ENCODE assay signal across 9 cellular contexts in genomic region chr1:117146570-117147340, GRCh38. TPM values are rescaled to one million over a fixed set of nuclear protein-coding genes. Genes with fewer than 3 reads are reported as not detected.
DNase-seq lines count a peak whose midpoint lies in the region; ATAC-seq and TF ChIP-seq lines count a peak whose summit lies in the region.
"Had no signal": no experiment of that assay in that cellular context is flagged by ENCODE, and none has a peak within 500 bp of the region (broad histone marks: within the 10 kb centered on the region; RNA-seq: fewer than 3 reads in every experiment).

No MANE protein-coding gene starts in this region.

- CTCF ChIA-PET in BJ (lab: Yijun Ruan, JAX), result interaction anchor here (1.5 to 2.1 kb wide), 4 partner anchors 18 to 138 kb away, joined by 5 to 9 read pairs (median 6); no protein-coding TSS in a partner anchor

- H3K27ac ChIP-seq in brain microvascular endothelial cell (peak overlapping the region; percentile 49), left lung (no peak overlapping the region), neuronal stem cell (replicated peaks; ENCODE audit: low read length) (no peak overlapping the region)
- H3K27ac ChIP-seq in effector memory CD4-positive, alpha-beta T cell (ENCODE audit: insufficient read depth, low read length, poor library complexity, severe bottlenecking), result no peak overlapping the region

- H4K91ac ChIP-seq in neuronal stem cell (ENCODE audit: low read depth, low read length, poor library complexity), result no peak overlapping the region

- H3K9me3 ChIP-seq in MG63, result peaks cover 6% of the 10 kb centered on the region
- H3K9me3 ChIP-seq in left lung, result peaks cover 0 to 6% of the 10 kb centered on the region in 2 donors
- no peaks in the 10 kb centered on the region for H3K9me3 ChIP-seq in effector memory CD4-positive, alpha-beta T cell (ENCODE audit: control insufficient read depth, low read length)
- peaks cover 0 to 2% of the 10 kb centered on the region in 2 donors for H3K9me3 ChIP-seq in neuronal stem cell (replicated peaks in 1 of 2; ENCODE audit: control insufficient read depth in 2 of 2, insufficient read depth in 1 of 2, low read depth in 1 of 2, low read length in 2 of 2)

- no peak overlapping the region for H2BK5ac ChIP-seq in neuronal stem cell (ENCODE audit: low read length)

- in situ Hi-C loops in brain microvascular endothelial cell (cut with HindIII; ENCODE audit: low pct_ligation_motif_present, low sequenced_read_pairs), result no loop called here

- H3K36me3 ChIP-seq in BJ (ENCODE audit: control insufficient read depth, insufficient read depth, low read length) (no peaks in the 10 kb centered on the region), MG63 (no peaks in the 10 kb centered on the region), brain microvascular endothelial cell (replicated peaks) (no peaks in the 10 kb centered on the region), left lung (no peaks in the 10 kb centered on the region), neuronal stem cell (replicated peaks in 1 of 2; ENCODE audit: control insufficient read depth in 2 of 2, insufficient read depth in 2 of 2, low read length in 2 of 2) (no peaks in the 10 kb centered on the region)
- H3K36me3 ChIP-seq in effector memory CD4-positive, alpha-beta T cell (ENCODE audit: control insufficient read depth, insufficient read depth, low read length), result no peaks in the 10 kb centered on the region

- WGBS in neuronal stem cell (ENCODE audit: extremely low coverage in 2 of 2, insufficient read length in 2 of 2, insufficient replicate concordance in 1 of 2), 2 donors, result no CpG with 5 or more reads among the region's 8 CpGs

- H2AK5ac ChIP-seq in neuronal stem cell (ENCODE audit: low read depth, low read length), result no peak overlapping the region

- no peak overlapping the region for H2BK120ac ChIP-seq in neuronal stem cell (ENCODE audit: low read depth, low read length)

- no peak for TF ChIP-seq CTCF in BJ (IDR thresholded peaks at IDR 0.05; ENCODE audit: insufficient read depth, low read depth, low read length)
- no peak for TF ChIP-seq CTCF in brain microvascular endothelial cell (IDR thresholded peaks at IDR 0.05; ENCODE audit: low read depth, low read length, missing control alignments)
- no peak for TF ChIP-seq CTCF in left lung (IDR thresholded peaks at IDR 0.05)

- no peak overlapping the region for H3K14ac ChIP-seq in neuronal stem cell (ENCODE audit: low read length)

- no peak overlapping the region for H3K23ac ChIP-seq in neuronal stem cell (ENCODE audit: low read depth, low read length, poor library complexity)

- H2BK12ac ChIP-seq in neuronal stem cell (ENCODE audit: low read length), result no peak overlapping the region

- H3K9ac ChIP-seq in neuronal stem cell (ENCODE audit: low read depth, low read length, poor library complexity), result no peak overlapping the region

- H4K8ac ChIP-seq in neuronal stem cell (ENCODE audit: low read depth, low read length), result no peak overlapping the region

- H3K18ac ChIP-seq in neuronal stem cell (ENCODE audit: low read length), result no peak overlapping the region

- peak; percentile 83 for DNase-seq in BJ (ENCODE audit: low read depth)
- DNase-seq in MG63, result peak; percentile 94
- peak; percentile 94 for DNase-seq in brain microvascular endothelial cell
- DNase-seq in left lung, result no peak
- DNase-seq in effector memory CD4-positive, alpha-beta T cell, result no peak
- no peak for DNase-seq in neuronal stem cell (ENCODE audit: low spot score)
- no peak for DNase-seq in mesenteric fat pad (ENCODE audit: low spot score)
- DNase-seq: MM.1S had no signal

- intact Hi-C loops in left lung (cut with DNase I), result no loop called here

- no peak overlapping the region for H2AFZ ChIP-seq in neuronal stem cell (ENCODE audit: low read length)

- H2BK15ac ChIP-seq in neuronal stem cell (ENCODE audit: low read length), result no peak overlapping the region

- POLR2A ChIA-PET in BJ (lab: Charles Lee), result no interaction called here

- no peaks in the 10 kb centered on the region for H3K4me1 ChIP-seq in left lung
- H3K4me1 ChIP-seq in effector memory CD4-positive, alpha-beta T cell (ENCODE audit: control insufficient read depth, insufficient read depth, low read length, poor library complexity, severe bottlenecking), result no peaks in the 10 kb centered on the region
- H3K4me1 ChIP-seq in neuronal stem cell (ENCODE audit: control insufficient read depth in 2 of 2, insufficient read depth in 1 of 2, low read depth in 1 of 2, low read length in 2 of 2), result peaks cover 12 to 13% of the 10 kb centered on the region in 2 donors

- ATAC-seq in left lung, result peak; percentile 59
- ATAC-seq in HG03469 (IDR thresholded peaks at IDR 0.05; ENCODE audit: unreplicated experiment), result no peak

- H3K4me3 ChIP-seq in BJ (ENCODE audit: low read depth, low read length) (no peak overlapping the region), MG63 (no peak overlapping the region), brain microvascular endothelial cell (ENCODE audit: low read depth, low read length) (no peak overlapping the region), left lung (no peak overlapping the region), neuronal stem cell (ENCODE audit: low read length in 2 of 2) (no peak overlapping the region)
- H3K4me3 ChIP-seq in effector memory CD4-positive, alpha-beta T cell (ENCODE audit: insufficient read depth, low read depth, low read length, poor library complexity, severe bottlenecking), result no peak overlapping the region

- no peaks in the 10 kb centered on the region for H3K79me1 ChIP-seq in neuronal stem cell (ENCODE audit: low read depth, low read length)

- no peak overlapping the region for H3K4me2 ChIP-seq in neuronal stem cell (ENCODE audit: insufficient read depth, low read length, poor library complexity, severe bottlenecking)

- H3K4ac ChIP-seq in neuronal stem cell (ENCODE audit: low read length), result no peak overlapping the region

- H3K27me3 ChIP-seq in BJ (ENCODE audit: control insufficient read depth, insufficient read depth, low read length), result no peaks in the 10 kb centered on the region
- H3K27me3 ChIP-seq in MG63, result no peaks in the 10 kb centered on the region
- H3K27me3 ChIP-seq in brain microvascular endothelial cell (replicated peaks), result no peaks in the 10 kb centered on the region
- no peaks in the 10 kb centered on the region for H3K27me3 ChIP-seq in left lung
- H3K27me3 ChIP-seq in effector memory CD4-positive, alpha-beta T cell (replicated peaks; ENCODE audit: control insufficient read depth, insufficient read depth, low read length, poor library complexity, severe bottlenecking), result no peaks in the 10 kb centered on the region
- no peaks in the 10 kb centered on the region for H3K27me3 ChIP-seq in neuronal stem cell (ENCODE audit: control insufficient read depth in 3 of 3, insufficient read depth in 3 of 3, low read depth in 1 of 3, low read length in 3 of 3)

RNA-seq across cellular contexts. Expression of gene TRIM45, which starts 25.2 kb away (rescaled TPM):
- polyA plus RNA-seq in BJ (2011; rRNA removed), result 3.3 and 3.8 TPM in 2 replicates
- polyA minus RNA-seq in BJ (2011; rRNA and poly(A)+ RNA removed), result 1.2 and 1.9 TPM in 2 replicates
- 3.0 and 15.2 TPM in 2 replicates for total RNA-seq in MG63 (2014; rRNA removed; shearing (Covaris generic); ENCODE audit: low replicate concordance)
- total RNA-seq in left lung (1 to 10 TPM; 2.6 to 5.1 TPM), mesenteric fat pad (0.64 TPM)
- 19.1 TPM for polyA plus RNA-seq in neuronal stem cell (2013, experiment 1 of 2)
- 19.2 TPM for polyA plus RNA-seq in neuronal stem cell (2013, experiment 2 of 2)

Comparison
In these comparisons a context has a peak if more than half of its experiments do, and no peak if none do; other contexts are left out.
1. DNase-seq: peak in BJ (single experiment), MG63 (single experiment) and brain microvascular endothelial cell (single experiment); none in left lung (0 of 2), effector memory CD4-positive, alpha-beta T cell (0 of 3), neuronal stem cell (single experiment) and mesenteric fat pad (single experiment).